ENCODE assay signal across 8 cellular contexts in the genomic region with DNA sequence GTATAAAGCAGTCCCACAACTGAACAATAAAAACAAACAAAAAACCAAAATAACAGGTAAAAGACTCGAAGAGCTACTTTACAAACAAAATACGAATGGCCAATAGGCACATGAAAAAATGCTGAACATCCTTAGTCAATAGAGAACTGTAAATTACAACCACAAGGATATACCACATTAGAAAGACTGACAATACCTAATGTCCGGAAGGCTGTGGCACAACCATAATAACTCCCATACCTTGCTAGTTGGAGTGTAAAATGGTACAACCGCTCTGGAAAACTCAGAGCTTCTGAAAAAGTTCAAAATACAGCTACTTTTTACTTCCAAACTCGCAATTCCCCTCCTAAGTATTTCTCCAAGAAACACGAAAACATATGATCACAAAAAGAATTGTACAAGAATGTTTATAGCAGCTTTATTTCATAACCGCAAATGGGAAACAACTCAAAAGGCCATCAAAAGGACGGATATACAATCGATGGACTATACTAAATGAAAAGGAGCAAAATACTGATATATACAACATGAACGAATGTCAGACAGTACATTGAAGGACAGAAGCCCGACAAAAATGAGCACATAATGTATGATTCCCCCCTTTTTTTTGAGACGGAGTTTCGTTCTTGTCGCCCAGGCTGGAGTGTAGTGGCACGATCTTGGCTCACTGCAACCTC. TPM values are rescaled to one million over a fixed set of nuclear protein-coding genes. Genes with fewer than 3 reads are reported as not detected.
DNase-seq lines count a peak whose midpoint lies in the region; ATAC-seq, FAIRE-seq and TF ChIP-seq lines count a peak whose summit lies in the region.

No MANE protein-coding gene starts in this region.

- FAIRE-seq in HepG2 (lab: Jason Lieb, UNC), result no peak

- no peak for TF ChIP-seq CTCF in adrenal gland (IDR thresholded peaks at IDR 0.05)
- no peak for TF ChIP-seq CTCF in HepG2 (CRISPR knock-in tag; IDR thresholded peaks at IDR 0.05)
- no peak for TF ChIP-seq CTCF in thoracic aorta (IDR thresholded peaks at IDR 0.05)

- H3K9ac ChIP-seq in HepG2 (ENCODE audit: insufficient read depth, low read depth, low read length), result peak overlapping the region; percentile 97

- peak overlapping the region; percentile 96 for H3K4me3 Mint-ChIP-seq in activated CD8-positive, alpha-beta memory T cell treated with anti-CD3 and anti-CD28 coated beads, Interleukin-2, amount 10 ng/mL, durations not matched to agents 7 days and 5 days

- in situ Hi-C loops in HepG2 (cut with HindIII; ENCODE audit: extremely low pct_ligation_motif_present, low pct_unique_long_range_greater_than_20kb), result loop anchor here (5.0 kb wide), 2 partner anchors 53 to 98 kb away; partner anchors contain the start of gene SHBG

- TF ChIP-seq RAD21 in HepG2 (CRISPR knock-in tag; IDR thresholded peaks at IDR 0.05), result no peak

- H3K27ac ChIP-seq in adrenal gland (peak overlapping the region; percentile 86 to 98 (median 97)), HepG2 (ENCODE audit: extremely low read length, insufficient read depth, low read length) (peak overlapping the region; percentile 95), thoracic aorta (peak overlapping the region; percentile 98 to 99)

- WGBS in adrenal gland, 4 donors, result 56 to 66% (median 62%) methylated on average over 15 of the region's 15 CpGs
- 29% methylated on average over 15 of the region's 15 CpGs for whole genome bisulfite sequencing in HepG2 (ENCODE audit: low lambda C conversion rate)

- H3K36me3 ChIP-seq in adrenal gland (replicated peaks in 1 of 2), result no peaks in the 10 kb centered on the region
- no peaks in the 10 kb centered on the region; a peak in 1 of 5 replicates for H3K36me3 ChIP-seq in HepG2 (replicated peaks in 1 of 2; ENCODE audit: control insufficient read depth in 1 of 2, insufficient read depth in 2 of 2, low read length in 2 of 2)
- no peaks in the 10 kb centered on the region for H3K36me3 ChIP-seq in thoracic aorta

- intact Hi-C loops in adrenal gland (cut with DNase I), result loop anchor here (5.0 to 10.0 kb wide), 2 partner anchors 50 to 53 kb away; partner anchors contain the start of gene SHBG (in 2 of the 2)
- intact Hi-C loops in HepG2 (cut with micrococcal nuclease; ENCODE audit: unreplicated experiment), result loop anchor here (5.0 kb wide), 2 partner anchors 53 to 113 kb away; partner anchors contain the start of gene SHBG
- intact Hi-C loops in left colon (cut with DNase I, micrococcal nuclease), result loop anchor here in 1 of 2 donors (10.0 kb wide), 1 partner anchor 50 kb away; the partner anchor contains the start of gene SHBG

- peaks cover 5 to 26% of the 10 kb centered on the region in 2 donors for H3K4me1 ChIP-seq in adrenal gland (replicated peaks in 1 of 2)
- H3K4me1 ChIP-seq in HepG2 (ENCODE audit: insufficient read depth, low read length), result peaks cover 26% of the 10 kb centered on the region
- peaks cover 14 to 23% of the 10 kb centered on the region in 2 donors for H3K4me1 ChIP-seq in thoracic aorta (ENCODE audit: control insufficient read depth in 1 of 2, low read depth in 2 of 2)

- no peaks in the 10 kb centered on the region for H3K27me3 Mint-ChIP-seq in activated CD8-positive, alpha-beta memory T cell treated with anti-CD3 and anti-CD28 coated beads, Interleukin-2, amount 10 ng/mL, durations not matched to agents 7 days and 5 days

- H3K27me3 ChIP-seq in adrenal gland, result no peaks in the 10 kb centered on the region
- H3K27me3 ChIP-seq in HepG2 (ENCODE audit: control insufficient read depth in 1 of 2, insufficient read depth in 2 of 2, low read length in 2 of 2), result no peaks in the 10 kb centered on the region; a peak in 1 of 5 replicates
- H3K27me3 ChIP-seq in thoracic aorta (replicated peaks; ENCODE audit: insufficient read depth), result no peaks in the 10 kb centered on the region

- H3K27ac Mint-ChIP-seq in activated CD8-positive, alpha-beta memory T cell treated with anti-CD3 and anti-CD28 coated beads, Interleukin-2, amount 10 ng/mL, durations not matched to agents 7 days and 5 days, result peak overlapping the region; percentile 97

- CTCF ChIA-PET in activated CD8-positive, alpha-beta memory T cell treated with anti-CD3 and anti-CD28 coated beads, Interleukin-2, amount 10 ng/mL, durations not matched to agents 7 days and 5 days (lab: Charles Lee), result interaction anchor here (0.8 to 6.3 kb wide), 8 partner anchors 10 to 394 kb away, joined by 3 to 81 read pairs (median 37); partner anchors contain the start of genes FXR2, MPDU1, SAT2 and SOX15
- CTCF ChIA-PET in HepG2 (lab: Yijun Ruan, JAX; ENCODE audit: low intra/inter-chr PET ratio, low total read pairs), result no interaction called here

- H3K9me3 ChIP-seq in adrenal gland (replicated peaks in 1 of 3), result no peaks in the 10 kb centered on the region
- H3K9me3 ChIP-seq in HepG2 (ENCODE audit: low read length), result no peaks in the 10 kb centered on the region
- H3K9me3 ChIP-seq in thoracic aorta, result no peaks in the 10 kb centered on the region

- peaks cover 30% of the 10 kb centered on the region for H3K4me1 Mint-ChIP-seq in activated CD8-positive, alpha-beta memory T cell treated with anti-CD3 and anti-CD28 coated beads, Interleukin-2, amount 10 ng/mL, durations not matched to agents 7 days and 5 days

- POLR2A ChIA-PET in HepG2 (lab: Yijun Ruan, JAX), result interaction anchor here (0.5 to 5.5 kb wide), 6 partner anchors 21 to 285 kb away, joined by 3 to 89 read pairs (median 24); partner anchors contain the start of genes ATP1B2, FXR2, MPDU1 and TMEM256

- no peaks in the 10 kb centered on the region; the same call in 1 of the 2 replicates for H4K20me1 ChIP-seq in HepG2 (ENCODE audit: insufficient read depth, low read length)

- no TSS peak for BruUV-seq in HepG2 (replicated peaks; lab: Mats Ljungman, UMichigan)

- H3K4me3 ChIP-seq in adrenal gland (peak overlapping the region in 2 of 4 donors; percentile 83 to 99), HepG2 (replicated peaks in 1 of 3; ENCODE audit: insufficient read depth in 1 of 3, low read depth in 2 of 3, low read length in 3 of 3) (peak overlapping the region; percentile 93 to 98 (median 95)), thoracic aorta (peak overlapping the region; percentile 88)

- DNase-seq in activated CD8-positive, alpha-beta memory T cell treated with anti-CD3 and anti-CD28 coated beads, Interleukin-2, amount 10 ng/mL, durations not matched to agents 7 days and 5 days, result no peak
- DNase-seq in activated CD8-positive, alpha-beta memory T cell treated with anti-CD3 and anti-CD28 coated beads, Interleukin-2, amount 50 U/mL, for 48 hours, result no peak
- DNase-seq in adrenal gland (no peak), HepG2 (ENCODE audit: low spot score) (no peak), thoracic aorta (ENCODE audit: low spot score) (no peak), left colon (no peak)

- no peak overlapping the region for H2AFZ ChIP-seq in HepG2 (ENCODE audit: low read length)

- TF ChIP-seq EP300 in HepG2 (IDR thresholded peaks at IDR 0.05; ENCODE audit: low read depth in 2 of 2, low read length in 2 of 2) (no peak), HepG2 (CRISPR knock-in tag; IDR thresholded peaks at IDR 0.05; ENCODE audit: borderline replicate concordance) (no peak)

- peaks cover 53% of the 10 kb centered on the region for H3K79me2 ChIP-seq in HepG2 (ENCODE audit: insufficient read depth, low read length)

- H3K4me2 ChIP-seq in HepG2 (ENCODE audit: low read depth, low read length), result peak overlapping the region; percentile 76

- H3K9me3 Mint-ChIP-seq in activated CD8-positive, alpha-beta memory T cell treated with anti-CD3 and anti-CD28 coated beads, Interleukin-2, amount 10 ng/mL, durations not matched to agents 7 days and 5 days (ENCODE audit: low read depth), result no peaks in the 10 kb centered on the region

- ATAC-seq in activated CD8-positive, alpha-beta memory T cell treated with anti-CD3 and anti-CD28 coated beads, Interleukin-2, amount 10 ng/mL, durations not matched to agents 7 days and 5 days, result no peak
- ATAC-seq in HepG2, result no peak
- no peak for ATAC-seq in thoracic aorta (ENCODE audit: insufficient number of reproducible peaks, low FRiP score, low read depth)
- ATAC-seq in left colon, result no peak
- ATAC-seq in HG03175 (IDR thresholded peaks at IDR 0.05; ENCODE audit: unreplicated experiment), result no peak
- ATAC-seq in GM21737 (IDR thresholded peaks at IDR 0.05; ENCODE audit: unreplicated experiment), result no peak

- peaks cover 25% of the 10 kb centered on the region for H3K36me3 Mint-ChIP-seq in activated CD8-positive, alpha-beta memory T cell treated with anti-CD3 and anti-CD28 coated beads, Interleukin-2, amount 10 ng/mL, durations not matched to agents 7 days and 5 days

- TF ChIP-seq POLR2A in adrenal gland (IDR thresholded peaks at IDR 0.05) (no peak), HepG2 (IDR thresholded peaks at IDR 0.05; ENCODE audit: insufficient read depth in 1 of 2, low read depth in 2 of 2, low read length in 2 of 2) (no peak)

RNA-seq across cellular contexts. Expression of gene TP53, which starts 2.3 kb away (rescaled TPM):
- 100 to 1,000 TPM; 137 to 171 TPM for total RNA-seq in activated CD8-positive, alpha-beta memory T cell treated with anti-CD3 and anti-CD28 coated beads, Interleukin-2, amount 10 ng/mL, durations not matched to agents 7 days and 5 days
- total RNA-seq in adrenal gland (10 to 100 TPM; 25.8 to 85.9 (median 32.2) TPM), HepG2 (2016; rRNA removed; fragmentation: Illumina TruSeq; extraction: Trizol) (29.9 and 35.0 TPM in 2 replicates), thoracic aorta (10 to 100 TPM; 16.8 to 23.7 TPM), left colon (10 to 100 TPM; 47.3 to 60.0 TPM)
- polyA plus RNA-seq in adrenal gland (10 to 100 TPM; 13.4 to 19.9 (median 17.4) TPM), HepG2 (2011; rRNA removed) (17.1 and 19.8 TPM in 2 replicates)
- 7.4 and 8.1 TPM in 2 replicates for total RNA-seq in HepG2 (2016; cell fraction: cytosol; rRNA removed; fragmentation: Illumina TruSeq; extraction: Trizol; ENCODE audit: low read depth)
- total RNA-seq in HepG2 (2016; cell fraction: insoluble cytoplasmic fraction; rRNA removed; fragmentation: Illumina TruSeq; extraction: Trizol), result 30.5 and 32.0 TPM in 2 replicates
- total RNA-seq in HepG2 (2016; cell fraction: membrane; rRNA removed; fragmentation: Illumina TruSeq; extraction: Trizol), result 23.8 and 26.1 TPM in 2 replicates
- total RNA-seq in HepG2 (2016; cell fraction: nucleus; rRNA removed; fragmentation: Illumina TruSeq; extraction: Trizol), result 19.9 and 21.8 TPM in 2 replicates
- polyA plus RNA-seq in HepG2 (2011; cell fraction: cytosol; rRNA removed), result 14.9 and 15.3 TPM in 2 replicates
- 24.8 and 25.1 TPM in 2 replicates for polyA plus RNA-seq in HepG2 (2011; cell fraction: nucleus; rRNA removed)
- 23.2 and 32.7 TPM in 2 replicates for polyA plus RNA-seq in HepG2 (2012)
- 4.3 and 5.3 TPM in 2 replicates for polyA plus RNA-seq in HepG2 (2016; cell fraction: cytosol; fragmentation: Illumina TruSeq; extraction: Trizol; ENCODE audit: low read depth)
- 40.7 and 45.0 TPM in 2 replicates for polyA plus RNA-seq in HepG2 (2016; cell fraction: insoluble cytoplasmic fraction; fragmentation: Illumina TruSeq; extraction: Trizol; ENCODE audit: low read depth)
- 13.3 and 15.8 TPM in 2 replicates for polyA plus RNA-seq in HepG2 (2016; cell fraction: membrane; fragmentation: Illumina TruSeq; extraction: Trizol; ENCODE audit: low read depth)
- 36.9 and 39.3 TPM in 2 replicates for polyA plus RNA-seq in HepG2 (2016; cell fraction: nucleus; fragmentation: Illumina TruSeq; extraction: Trizol; ENCODE audit: insufficient read depth, low read depth)
- polyA minus RNA-seq in HepG2 (2011; rRNA and poly(A)+ RNA removed; ENCODE audit: low replicate concordance), result 22.4 and 24.9 TPM in 2 replicates
- 18.2 and 23.9 TPM in 2 replicates for polyA minus RNA-seq in HepG2 (2011; cell fraction: cytosol; rRNA and poly(A)+ RNA removed)
- polyA minus RNA-seq in HepG2 (2011; cell fraction: nucleus; rRNA and poly(A)+ RNA removed), result 13.0 and 14.8 TPM in 2 replicates

RNA-seq across cellular contexts. Expression of gene WRAP53, which starts 3.3 kb away (rescaled TPM):
- total RNA-seq in activated CD8-positive, alpha-beta memory T cell treated with anti-CD3 and anti-CD28 coated beads, Interleukin-2, amount 10 ng/mL, durations not matched to agents 7 days and 5 days, result 10 to 100 TPM; 28.0 to 29.0 TPM
- total RNA-seq in adrenal gland, result 10 to 100 TPM in 1 of 8 donors, 1 to 10 TPM in 7; 3.4 to 15.3 (median 6.2) TPM
- polyA plus RNA-seq in adrenal gland, result 10 to 100 TPM in 2 of 3 donors, 1 to 10 TPM in 1; 4.5 to 31.0 (median 21.1) TPM
- 18.1 and 19.5 TPM in 2 replicates for total RNA-seq in HepG2 (2016; rRNA removed; fragmentation: Illumina TruSeq; extraction: Trizol)
- 8.6 and 9.4 TPM in 2 replicates for total RNA-seq in HepG2 (2016; cell fraction: cytosol; rRNA removed; fragmentation: Illumina TruSeq; extraction: Trizol; ENCODE audit: low read depth)
- 17.9 and 22.2 TPM in 2 replicates for total RNA-seq in HepG2 (2016; cell fraction: insoluble cytoplasmic fraction; rRNA removed; fragmentation: Illumina TruSeq; extraction: Trizol)
- 8.1 and 11.5 TPM in 2 replicates for total RNA-seq in HepG2 (2016; cell fraction: membrane; rRNA removed; fragmentation: Illumina TruSeq; extraction: Trizol)
- total RNA-seq in HepG2 (2016; cell fraction: nucleus; rRNA removed; fragmentation: Illumina TruSeq; extraction: Trizol), result 12.1 and 15.8 TPM in 2 replicates
- polyA plus RNA-seq in HepG2 (2011; rRNA removed), result 7.0 and 7.2 TPM in 2 replicates
- 4.4 and 7.1 TPM in 2 replicates for polyA plus RNA-seq in HepG2 (2011; cell fraction: cytosol; rRNA removed)
- polyA plus RNA-seq in HepG2 (2011; cell fraction: nucleus; rRNA removed), result 11.7 and 15.9 TPM in 2 replicates
- 5.6 and 6.3 TPM in 2 replicates for polyA plus RNA-seq in HepG2 (2012)
- polyA plus RNA-seq in HepG2 (2016; cell fraction: cytosol; fragmentation: Illumina TruSeq; extraction: Trizol; ENCODE audit: low read depth), result 7.7 and 8.3 TPM in 2 replicates
- polyA plus RNA-seq in HepG2 (2016; cell fraction: insoluble cytoplasmic fraction; fragmentation: Illumina TruSeq; extraction: Trizol; ENCODE audit: low read depth), result 16.8 and 21.2 TPM in 2 replicates
- polyA plus RNA-seq in HepG2 (2016; cell fraction: membrane; fragmentation: Illumina TruSeq; extraction: Trizol; ENCODE audit: low read depth), result 8.3 and 11.4 TPM in 2 replicates
- polyA plus RNA-seq in HepG2 (2016; cell fraction: nucleus; fragmentation: Illumina TruSeq; extraction: Trizol; ENCODE audit: insufficient read depth, low read depth), result 20.5 and 21.7 TPM in 2 replicates
- 11.5 and 30.5 TPM in 2 replicates for polyA minus RNA-seq in HepG2 (2011; rRNA and poly(A)+ RNA removed; ENCODE audit: low replicate concordance)
- polyA minus RNA-seq in HepG2 (2011; cell fraction: cytosol; rRNA and poly(A)+ RNA removed), result 4.7 and 5.5 TPM in 2 replicates
- 6.0 and 6.4 TPM in 2 replicates for polyA minus RNA-seq in HepG2 (2011; cell fraction: nucleus; rRNA and poly(A)+ RNA removed)
- total RNA-seq in thoracic aorta, result 1 to 10 TPM; 2.9 to 3.4 TPM
- total RNA-seq in left colon, result 1 to 10 TPM; 6.4 to 9.7 TPM

RNA-seq across cellular contexts. Expression of gene EFNB3, which starts 20.0 kb away (rescaled TPM):
- not detected for total RNA-seq in activated CD8-positive, alpha-beta memory T cell treated with anti-CD3 and anti-CD28 coated beads, Interleukin-2, amount 10 ng/mL, durations not matched to agents 7 days and 5 days
- 1 to 10 TPM in 4 of 8 donors, under 1 TPM in 3, not detected in 1; 0.26 to 1.5 (median 1.1) TPM for total RNA-seq in adrenal gland
- 1 to 10 TPM in 2 of 3 donors, under 1 TPM in 1; 0.61 to 4.3 (median 1.2) TPM for polyA plus RNA-seq in adrenal gland
- total RNA-seq in HepG2 (2016; rRNA removed; fragmentation: Illumina TruSeq; extraction: Trizol), result 0.07 TPM in 1 of 2 replicates, not detected in the other
- not detected in 2 replicates for total RNA-seq in HepG2 (2016; cell fraction: cytosol; rRNA removed; fragmentation: Illumina TruSeq; extraction: Trizol; ENCODE audit: low read depth)
- not detected in 2 replicates for total RNA-seq in HepG2 (2016; cell fraction: insoluble cytoplasmic fraction; rRNA removed; fragmentation: Illumina TruSeq; extraction: Trizol)
- 0.06 and 0.14 TPM in 2 replicates for total RNA-seq in HepG2 (2016; cell fraction: membrane; rRNA removed; fragmentation: Illumina TruSeq; extraction: Trizol)
- total RNA-seq in HepG2 (2016; cell fraction: nucleus; rRNA removed; fragmentation: Illumina TruSeq; extraction: Trizol), result not detected in 2 replicates
- 0.18 and 0.25 TPM in 2 replicates for polyA plus RNA-seq in HepG2 (2011; rRNA removed)
- 0.24 and 0.29 TPM in 2 replicates for polyA plus RNA-seq in HepG2 (2011; cell fraction: cytosol; rRNA removed)
- 0.27 and 0.40 TPM in 2 replicates for polyA plus RNA-seq in HepG2 (2011; cell fraction: nucleus; rRNA removed)
- polyA plus RNA-seq in HepG2 (2012), result 0.12 and 0.17 TPM in 2 replicates
- 0.03 TPM in 1 of 2 replicates, not detected in the other for polyA plus RNA-seq in HepG2 (2016; cell fraction: cytosol; fragmentation: Illumina TruSeq; extraction: Trizol; ENCODE audit: low read depth)
- polyA plus RNA-seq in HepG2 (2016; cell fraction: insoluble cytoplasmic fraction; fragmentation: Illumina TruSeq; extraction: Trizol; ENCODE audit: low read depth), result 0.13 and 0.14 TPM in 2 replicates
- 0.07 TPM in 1 of 2 replicates, not detected in the other for polyA plus RNA-seq in HepG2 (2016; cell fraction: membrane; fragmentation: Illumina TruSeq; extraction: Trizol; ENCODE audit: low read depth)
- polyA plus RNA-seq in HepG2 (2016; cell fraction: nucleus; fragmentation: Illumina TruSeq; extraction: Trizol; ENCODE audit: insufficient read depth, low read depth), result 0.14 and 0.19 TPM in 2 replicates
- polyA minus RNA-seq in HepG2 (2011; rRNA and poly(A)+ RNA removed; ENCODE audit: low replicate concordance), result 0.18 and 0.21 TPM in 2 replicates
- polyA minus RNA-seq in HepG2 (2011; cell fraction: cytosol; rRNA and poly(A)+ RNA removed), result 0.20 and 0.26 TPM in 2 replicates
- not detected in 2 replicates for polyA minus RNA-seq in HepG2 (2011; cell fraction: nucleus; rRNA and poly(A)+ RNA removed)
- not detected for total RNA-seq in thoracic aorta
- under 1 TPM; 0.25 to 0.34 TPM for total RNA-seq in left colon

RNA-seq across cellular contexts. Expression of gene DNAH2, which starts 32.5 kb away (rescaled TPM):
- total RNA-seq in activated CD8-positive, alpha-beta memory T cell treated with anti-CD3 and anti-CD28 coated beads, Interleukin-2, amount 10 ng/mL, durations not matched to agents 7 days and 5 days, result not detected
- total RNA-seq in adrenal gland (under 1 TPM; 0.04 to 0.26 (median 0.12) TPM), HepG2 (2016; rRNA removed; fragmentation: Illumina TruSeq; extraction: Trizol) (not detected in 2 replicates), thoracic aorta (under 1 TPM in 1 of 2 donors, not detected in 1; under 0.01 TPM), left colon (under 1 TPM; 0.22 to 0.61 TPM)
- polyA plus RNA-seq in adrenal gland (under 1 TPM; 0.02 to 0.08 (median 0.07) TPM), HepG2 (2011; rRNA removed) (not detected in 2 replicates)
- not detected in 2 replicates for total RNA-seq in HepG2 (2016; cell fraction: cytosol; rRNA removed; fragmentation: Illumina TruSeq; extraction: Trizol; ENCODE audit: low read depth)
- total RNA-seq in HepG2 (2016; cell fraction: insoluble cytoplasmic fraction; rRNA removed; fragmentation: Illumina TruSeq; extraction: Trizol), result under 0.01 TPM in 1 of 2 replicates, not detected in the other
- total RNA-seq in HepG2 (2016; cell fraction: membrane; rRNA removed; fragmentation: Illumina TruSeq; extraction: Trizol), result not detected in 2 replicates
- total RNA-seq in HepG2 (2016; cell fraction: nucleus; rRNA removed; fragmentation: Illumina TruSeq; extraction: Trizol), result not detected in 2 replicates
- under 0.01 and 0.01 TPM in 2 replicates for polyA plus RNA-seq in HepG2 (2011; cell fraction: cytosol; rRNA removed)
- polyA plus RNA-seq in HepG2 (2011; cell fraction: nucleus; rRNA removed), result 0.03 and 0.05 TPM in 2 replicates
- 0.01 and 0.04 TPM in 2 replicates for polyA plus RNA-seq in HepG2 (2012)
- not detected in 2 replicates for polyA plus RNA-seq in HepG2 (2016; cell fraction: cytosol; fragmentation: Illumina TruSeq; extraction: Trizol; ENCODE audit: low read depth)
- polyA plus RNA-seq in HepG2 (2016; cell fraction: insoluble cytoplasmic fraction; fragmentation: Illumina TruSeq; extraction: Trizol; ENCODE audit: low read depth), result not detected in 2 replicates
- not detected in 2 replicates for polyA plus RNA-seq in HepG2 (2016; cell fraction: membrane; fragmentation: Illumina TruSeq; extraction: Trizol; ENCODE audit: low read depth)
- polyA plus RNA-seq in HepG2 (2016; cell fraction: nucleus; fragmentation: Illumina TruSeq; extraction: Trizol; ENCODE audit: insufficient read depth, low read depth), result not detected in 2 replicates
- 5.1 TPM in 1 of 2 replicates, not detected in the other for polyA minus RNA-seq in HepG2 (2011; rRNA and poly(A)+ RNA removed; ENCODE audit: low replicate concordance)
- not detected in 2 replicates for polyA minus RNA-seq in HepG2 (2011; cell fraction: cytosol; rRNA and poly(A)+ RNA removed)
- polyA minus RNA-seq in HepG2 (2011; cell fraction: nucleus; rRNA and poly(A)+ RNA removed), result under 0.01 TPM in 1 of 2 replicates, not detected in the other

RNA-seq across cellular contexts. Expression of gene ATP1B2, which starts 34.3 kb away (rescaled TPM):
- under 1 TPM in 1 of 2 experiments, not detected in 1; 0.47 TPM for total RNA-seq in activated CD8-positive, alpha-beta memory T cell treated with anti-CD3 and anti-CD28 coated beads, Interleukin-2, amount 10 ng/mL, durations not matched to agents 7 days and 5 days
- 10 to 100 TPM in 5 of 8 donors, 1 to 10 TPM in 3; 1.2 to 32.6 (median 15.5) TPM for total RNA-seq in adrenal gland
- 1 to 10 TPM; 7.9 to 9.2 (median 8.5) TPM for polyA plus RNA-seq in adrenal gland
- total RNA-seq in HepG2 (2016; rRNA removed; fragmentation: Illumina TruSeq; extraction: Trizol), result not detected in 2 replicates
- not detected in 2 replicates for total RNA-seq in HepG2 (2016; cell fraction: cytosol; rRNA removed; fragmentation: Illumina TruSeq; extraction: Trizol; ENCODE audit: low read depth)
- total RNA-seq in HepG2 (2016; cell fraction: insoluble cytoplasmic fraction; rRNA removed; fragmentation: Illumina TruSeq; extraction: Trizol), result not detected in 2 replicates
- total RNA-seq in HepG2 (2016; cell fraction: membrane; rRNA removed; fragmentation: Illumina TruSeq; extraction: Trizol), result not detected in 2 replicates
- not detected in 2 replicates for total RNA-seq in HepG2 (2016; cell fraction: nucleus; rRNA removed; fragmentation: Illumina TruSeq; extraction: Trizol)
- 0.04 TPM in 1 of 2 replicates, not detected in the other for polyA plus RNA-seq in HepG2 (2011; rRNA removed)
- 0.03 TPM in 1 of 2 replicates, not detected in the other for polyA plus RNA-seq in HepG2 (2011; cell fraction: cytosol; rRNA removed)
- not detected in 2 replicates for polyA plus RNA-seq in HepG2 (2011; cell fraction: nucleus; rRNA removed)
- 0.12 and 0.25 TPM in 2 replicates for polyA plus RNA-seq in HepG2 (2012)
- polyA plus RNA-seq in HepG2 (2016; cell fraction: cytosol; fragmentation: Illumina TruSeq; extraction: Trizol; ENCODE audit: low read depth), result not detected in 2 replicates
- 0.51 TPM in 1 of 2 replicates, not detected in the other for polyA plus RNA-seq in HepG2 (2016; cell fraction: insoluble cytoplasmic fraction; fragmentation: Illumina TruSeq; extraction: Trizol; ENCODE audit: low read depth)
- polyA plus RNA-seq in HepG2 (2016; cell fraction: membrane; fragmentation: Illumina TruSeq; extraction: Trizol; ENCODE audit: low read depth), result not detected in 2 replicates
- polyA plus RNA-seq in HepG2 (2016; cell fraction: nucleus; fragmentation: Illumina TruSeq; extraction: Trizol; ENCODE audit: insufficient read depth, low read depth), result 0.19 TPM in 1 of 2 replicates, not detected in the other
- not detected in 2 replicates for polyA minus RNA-seq in HepG2 (2011; rRNA and poly(A)+ RNA removed; ENCODE audit: low replicate concordance)
- not detected in 2 replicates for polyA minus RNA-seq in HepG2 (2011; cell fraction: cytosol; rRNA and poly(A)+ RNA removed)
- not detected in 2 replicates for polyA minus RNA-seq in HepG2 (2011; cell fraction: nucleus; rRNA and poly(A)+ RNA removed)
- total RNA-seq in thoracic aorta, result 1 to 10 TPM; 1.1 to 1.4 TPM
- total RNA-seq in left colon, result 1 to 10 TPM in 1 of 2 donors, under 1 TPM in 1; 0.55 to 1.4 TPM
